10 cellular contexts compared by ENCODE assay signal in the genomic region with DNA sequence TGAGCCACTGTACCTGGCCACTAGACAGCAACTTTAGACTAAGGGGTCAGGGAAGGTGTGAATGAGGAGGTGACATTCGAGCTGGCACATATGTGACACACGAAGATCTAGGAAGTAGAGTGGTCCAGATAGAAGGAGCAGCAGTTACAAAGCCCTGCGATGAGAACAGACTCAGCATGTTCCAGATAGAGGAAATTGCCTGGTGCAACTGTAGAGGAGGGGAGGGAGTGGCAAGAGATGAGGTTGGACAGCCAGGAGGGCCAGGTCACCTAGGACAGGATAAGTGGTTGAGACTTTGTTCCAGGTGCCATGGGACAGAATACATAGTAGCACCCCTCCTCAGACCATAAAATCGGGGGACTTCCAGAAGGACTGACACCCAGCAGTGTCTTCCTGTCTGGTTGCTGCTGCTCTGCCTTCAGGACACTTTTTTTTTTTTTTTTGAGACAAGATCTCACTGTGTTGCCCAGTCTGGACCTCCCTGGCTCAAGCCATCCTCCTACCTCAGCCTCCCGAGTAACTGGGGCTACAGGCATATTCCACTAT. TPM values are rescaled to one million over a fixed set of nuclear protein-coding genes. Genes with fewer than 3 reads are reported as not detected.
DNase-seq lines count a peak whose midpoint lies in the region; ATAC-seq and TF ChIP-seq lines count a peak whose summit lies in the region.
"Had no signal": no experiment of that assay in that cellular context is flagged by ENCODE, and none has a peak within 500 bp of the region (broad histone marks: within the 10 kb centered on the region; RNA-seq: fewer than 3 reads in every experiment).

No MANE protein-coding gene starts in this region.

- H3K9me3 ChIP-seq in duodenal mucosa (ENCODE audit: control insufficient read depth in 1 of 2, low read length in 2 of 2) (no peaks in the 10 kb centered on the region), muscle layer of duodenum (ENCODE audit: control insufficient read depth in 1 of 2, low read length in 2 of 2) (no peaks in the 10 kb centered on the region), uterus (no peaks in the 10 kb centered on the region), ovary (no peaks in the 10 kb centered on the region)

- H3K36me3 ChIP-seq in duodenal mucosa (ENCODE audit: control insufficient read depth in 1 of 2, insufficient read depth in 2 of 2, low read length in 2 of 2) (peaks cover 3 to 25% of the 10 kb centered on the region in 2 donors), muscle layer of duodenum (ENCODE audit: control insufficient read depth in 1 of 2, insufficient read depth in 2 of 2, low read length in 2 of 2) (peaks cover 0 to 15% of the 10 kb centered on the region in 2 donors), uterus (no peaks in the 10 kb centered on the region), ovary (no peaks in the 10 kb centered on the region)

- TF ChIP-seq EP300 in ovary (IDR thresholded peaks at IDR 0.05): no peak

- TF ChIP-seq POLR2A in uterus (IDR thresholded peaks at IDR 0.05) (no peak), ovary (IDR thresholded peaks at IDR 0.05) (no peak)

- H3K4me1 ChIP-seq in duodenal mucosa (ENCODE audit: control insufficient read depth in 1 of 2, insufficient read depth in 2 of 2, low read length in 2 of 2) (peaks cover 17 to 26% of the 10 kb centered on the region in 2 donors), muscle layer of duodenum (ENCODE audit: control insufficient read depth in 1 of 2, insufficient read depth in 2 of 2, low read length in 2 of 2) (peaks cover 8 to 50% of the 10 kb centered on the region in 2 donors), uterus (peaks cover 6 to 10% of the 10 kb centered on the region in 2 donors), ovary (ENCODE audit: insufficient read depth) (peaks cover 19% of the 10 kb centered on the region)

- no peak for DNase-seq in Right ventricle myocardium superior
- no peak for DNase-seq in left cardiac atrium
- no peak for DNase-seq in uterus
- DNase-seq in ovary: no peak
- DNase-seq in 8988T: no peak
- DNase-seq: NCI-H446 treated with DMSO at 0.1 percent for 48 hours had no signal

- H3K4me3 ChIP-seq in duodenal mucosa (ENCODE audit: low read depth in 1 of 2, low read length in 2 of 2) (no peak overlapping the region), muscle layer of duodenum (ENCODE audit: low read depth in 1 of 2, low read length in 2 of 2) (no peak overlapping the region), uterus (no peak overlapping the region), ovary (no peak overlapping the region)

- TF ChIP-seq CTCF in uterus (IDR thresholded peaks at IDR 0.05): no peak
- no peak for TF ChIP-seq CTCF in ovary (IDR thresholded peaks at IDR 0.05)

- peak overlapping the region in 1 of 2 donors; percentile 49 for H3K9ac ChIP-seq in duodenal mucosa (ENCODE audit: low read depth in 1 of 2, low read length in 2 of 2)

- H3K27me3 ChIP-seq in duodenal mucosa (ENCODE audit: control insufficient read depth in 1 of 2, insufficient read depth in 2 of 2, low read length in 2 of 2) (no peaks in the 10 kb centered on the region), muscle layer of duodenum (ENCODE audit: low read depth, low read length) (no peaks in the 10 kb centered on the region), uterus (no peaks in the 10 kb centered on the region), ovary (no peaks in the 10 kb centered on the region)

- intact Hi-C loops in Right ventricle myocardium superior (cut with DNase I): no loop called here
- intact Hi-C loops in left cardiac atrium (cut with DNase I): no loop called here
- intact Hi-C loops in uterus (cut with DNase I; ENCODE audit: low total_unique reads): no loop called here
- intact Hi-C loops in ovary (cut with DNase I): no loop called here

- 88 to 90% (median 89%) methylated on average over 5 of the region's 5 CpGs for WGBS in ovary, 3 donors

- peak; percentile 49 for ATAC-seq in Right ventricle myocardium superior (ENCODE audit: poor library complexity)
- ATAC-seq in left cardiac atrium: no peak
- ATAC-seq in GM21786 (IDR thresholded peaks at IDR 0.05; ENCODE audit: unreplicated experiment): no peak

- H3K27ac ChIP-seq in duodenal mucosa (ENCODE audit: low read depth, low read length): peak overlapping the region; percentile 63
- H3K27ac ChIP-seq in muscle layer of duodenum (ENCODE audit: low read length): peak overlapping the region; percentile 61
- H3K27ac ChIP-seq in uterus: peak overlapping the region; percentile 75 to 76
- H3K27ac ChIP-seq in ovary: no peak overlapping the region

RNA-seq across cellular contexts. Expression of a gene that starts 11.0 kb away (rescaled TPM):
- 20.6 TPM for total RNA-seq in Right ventricle myocardium superior
- 10 to 100 TPM; 22.1 to 22.2 TPM for total RNA-seq in left cardiac atrium
- total RNA-seq in uterus: 10 to 100 TPM; 29.4 to 70.2 (median 52.8) TPM
- 10 to 100 TPM; 35.8 to 44.9 (median 42.0) TPM for total RNA-seq in ovary
- 10 to 100 TPM; 18.4 to 57.4 TPM for polyA plus RNA-seq in ovary

RNA-seq across cellular contexts. Expression of a gene that starts 11.8 kb away (rescaled TPM):
- total RNA-seq in Right ventricle myocardium superior (76.7 TPM), left cardiac atrium (10 to 100 TPM; 59.8 to 73.9 TPM), uterus (10 to 100 TPM; 43.8 to 76.1 (median 65.4) TPM), ovary (10 to 100 TPM; 35.9 to 98.1 (median 67.8) TPM)
- 100 to 1,000 TPM in 1 of 2 donors, 10 to 100 TPM in 1; 67.6 to 105 TPM for polyA plus RNA-seq in ovary

RNA-seq across cellular contexts. Expression of a gene that starts 14.3 kb away (rescaled TPM):
- total RNA-seq in Right ventricle myocardium superior (30.6 TPM), left cardiac atrium (10 to 100 TPM; 23.3 to 31.5 TPM), uterus (10 to 100 TPM; 19.4 to 63.7 (median 50.7) TPM), ovary (10 to 100 TPM; 34.7 to 65.3 (median 54.0) TPM)
- 10 to 100 TPM; 29.8 to 37.9 TPM for polyA plus RNA-seq in ovary

RNA-seq across cellular contexts. Expression of a gene that starts 16.4 kb away (rescaled TPM):
- total RNA-seq in Right ventricle myocardium superior (31.1 TPM), left cardiac atrium (10 to 100 TPM; 24.5 to 24.7 TPM), uterus (100 to 1,000 TPM in 1 of 4 donors, 10 to 100 TPM in 3; 43.3 to 105 (median 57.6) TPM), ovary (10 to 100 TPM; 31.0 to 59.7 (median 46.6) TPM)
- polyA plus RNA-seq in ovary: 10 to 100 TPM; 17.3 to 30.6 TPM

RNA-seq across cellular contexts. Expression of a gene that starts 26.2 kb away (rescaled TPM):
- not detected for total RNA-seq in Right ventricle myocardium superior
- total RNA-seq in left cardiac atrium: under 1 TPM in 1 of 2 donors, not detected in 1; 0.50 TPM
- total RNA-seq in uterus: 1 to 10 TPM in 1 of 4 donors, not detected in 3; 2.1 TPM
- total RNA-seq in ovary: 1 to 10 TPM in 6 of 7 donors, under 1 TPM in 1; 0.95 to 3.9 (median 2.5) TPM
- polyA plus RNA-seq in ovary: 1 to 10 TPM in 1 of 2 donors, not detected in 1; 4.7 TPM
- total RNA-seq: IMR-90 had no signal

Comparison
In these comparisons a context has a peak if more than half of its experiments do, and no peak if none do; other contexts are left out.
1. H3K27ac ChIP-seq: peak in duodenal mucosa (single experiment), muscle layer of duodenum (single experiment) and uterus (2 of 2); none in ovary (0 of 2).